ENCODE assay signal across 1 cellular context in the genomic region with DNA sequence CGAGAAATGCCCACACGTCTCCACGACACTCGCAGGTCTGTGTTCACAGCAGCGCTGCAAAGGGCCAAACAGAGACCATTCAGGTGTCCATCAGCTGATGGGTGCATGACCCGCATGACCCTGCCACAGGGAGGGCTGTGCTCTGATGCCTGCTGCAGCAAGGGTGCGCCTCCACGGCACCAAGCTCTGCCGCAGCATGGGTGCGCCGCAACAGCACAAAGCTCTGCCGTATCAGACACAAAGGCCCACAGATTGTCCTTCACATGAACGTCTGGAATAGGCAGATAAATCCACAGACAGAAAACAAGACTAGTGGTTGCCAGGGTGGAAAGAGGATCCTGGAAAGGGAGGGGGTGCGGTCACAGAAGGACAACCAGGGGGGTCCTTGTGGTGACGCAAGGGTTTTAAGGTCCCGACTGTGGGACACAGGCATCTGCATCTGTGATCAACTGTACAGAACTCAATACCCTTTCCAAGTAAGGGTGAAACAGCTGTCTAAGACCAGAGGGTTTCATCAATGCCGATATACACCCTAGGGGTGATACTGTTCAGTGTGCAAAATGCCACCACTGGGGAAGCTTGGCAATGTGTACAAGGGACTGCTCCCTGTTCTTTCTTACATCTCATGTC.
TF ChIP-seq lines count a peak whose summit lies in the region.

No MANE protein-coding gene starts in this region.

TF ChIP-seq in GM23338, 12 proteins besides CTCF, POLR2A, EP300 and RAD21 (continued from another document):
- TF ChIP-seq, protein P1, sequence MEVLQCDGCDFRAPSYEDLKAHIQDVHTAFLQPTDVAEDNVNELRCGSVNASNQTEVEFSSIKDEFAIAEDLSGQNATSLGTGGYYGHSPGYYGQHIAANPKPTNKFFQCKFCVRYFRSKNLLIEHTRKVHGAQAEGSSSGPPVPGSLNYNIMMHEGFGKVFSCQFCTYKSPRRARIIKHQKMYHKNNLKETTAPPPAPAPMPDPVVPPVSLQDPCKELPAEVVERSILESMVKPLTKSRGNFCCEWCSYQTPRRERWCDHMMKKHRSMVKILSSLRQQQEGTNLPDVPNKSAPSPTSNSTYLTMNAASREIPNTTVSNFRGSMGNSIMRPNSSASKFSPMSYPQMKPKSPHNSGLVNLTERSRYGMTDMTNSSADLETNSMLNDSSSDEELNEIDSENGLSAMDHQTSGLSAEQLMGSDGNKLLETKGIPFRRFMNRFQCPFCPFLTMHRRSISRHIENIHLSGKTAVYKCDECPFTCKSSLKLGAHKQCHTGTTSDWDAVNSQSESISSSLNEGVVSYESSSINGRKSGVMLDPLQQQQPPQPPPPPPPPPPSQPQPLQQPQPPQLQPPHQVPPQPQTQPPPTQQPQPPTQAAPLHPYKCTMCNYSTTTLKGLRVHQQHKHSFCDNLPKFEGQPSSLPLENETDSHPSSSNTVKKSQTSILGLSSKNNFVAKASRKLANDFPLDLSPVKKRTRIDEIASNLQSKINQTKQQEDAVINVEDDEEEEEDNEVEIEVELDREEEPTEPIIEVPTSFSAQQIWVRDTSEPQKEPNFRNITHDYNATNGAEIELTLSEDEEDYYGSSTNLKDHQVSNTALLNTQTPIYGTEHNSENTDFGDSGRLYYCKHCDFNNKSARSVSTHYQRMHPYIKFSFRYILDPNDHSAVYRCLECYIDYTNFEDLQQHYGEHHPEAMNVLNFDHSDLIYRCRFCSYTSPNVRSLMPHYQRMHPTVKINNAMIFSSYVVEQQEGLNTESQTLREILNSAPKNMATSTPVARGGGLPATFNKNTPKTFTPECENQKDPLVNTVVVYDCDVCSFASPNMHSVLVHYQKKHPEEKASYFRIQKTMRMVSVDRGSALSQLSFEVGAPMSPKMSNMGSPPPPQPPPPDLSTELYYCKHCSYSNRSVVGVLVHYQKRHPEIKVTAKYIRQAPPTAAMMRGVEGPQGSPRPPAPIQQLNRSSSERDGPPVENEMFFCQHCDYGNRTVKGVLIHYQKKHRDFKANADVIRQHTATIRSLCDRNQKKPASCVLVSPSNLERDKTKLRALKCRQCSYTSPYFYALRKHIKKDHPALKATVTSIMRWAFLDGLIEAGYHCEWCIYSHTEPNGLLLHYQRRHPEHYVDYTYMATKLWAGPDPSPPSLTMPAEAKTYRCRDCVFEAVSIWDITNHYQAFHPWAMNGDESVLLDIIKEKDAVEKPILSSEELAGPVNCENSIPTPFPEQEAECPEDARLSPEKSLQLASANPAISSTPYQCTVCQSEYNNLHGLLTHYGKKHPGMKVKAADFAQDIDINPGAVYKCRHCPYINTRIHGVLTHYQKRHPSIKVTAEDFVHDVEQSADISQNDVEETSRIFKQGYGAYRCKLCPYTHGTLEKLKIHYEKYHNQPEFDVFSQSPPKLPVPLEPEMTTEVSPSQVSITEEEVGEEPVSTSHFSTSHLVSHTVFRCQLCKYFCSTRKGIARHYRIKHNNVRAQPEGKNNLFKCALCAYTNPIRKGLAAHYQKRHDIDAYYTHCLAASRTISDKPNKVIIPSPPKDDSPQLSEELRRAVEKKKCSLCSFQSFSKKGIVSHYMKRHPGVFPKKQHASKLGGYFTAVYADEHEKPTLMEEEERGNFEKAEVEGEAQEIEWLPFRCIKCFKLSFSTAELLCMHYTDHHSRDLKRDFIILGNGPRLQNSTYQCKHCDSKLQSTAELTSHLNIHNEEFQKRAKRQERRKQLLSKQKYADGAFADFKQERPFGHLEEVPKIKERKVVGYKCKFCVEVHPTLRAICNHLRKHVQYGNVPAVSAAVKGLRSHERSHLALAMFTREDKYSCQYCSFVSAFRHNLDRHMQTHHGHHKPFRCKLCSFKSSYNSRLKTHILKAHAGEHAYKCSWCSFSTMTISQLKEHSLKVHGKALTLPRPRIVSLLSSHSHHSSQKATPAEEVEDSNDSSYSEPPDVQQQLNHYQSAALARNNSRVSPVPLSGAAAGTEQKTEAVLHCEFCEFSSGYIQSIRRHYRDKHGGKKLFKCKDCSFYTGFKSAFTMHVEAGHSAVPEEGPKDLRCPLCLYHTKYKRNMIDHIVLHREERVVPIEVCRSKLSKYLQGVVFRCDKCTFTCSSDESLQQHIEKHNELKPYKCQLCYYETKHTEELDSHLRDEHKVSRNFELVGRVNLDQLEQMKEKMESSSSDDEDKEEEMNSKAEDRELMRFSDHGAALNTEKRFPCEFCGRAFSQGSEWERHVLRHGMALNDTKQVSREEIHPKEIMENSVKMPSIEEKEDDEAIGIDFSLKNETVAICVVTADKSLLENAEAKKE (CRISPR knock-in tag; IDR thresholded peaks at IDR 0.05) = no peak
- no peak for TF ChIP-seq ZNF331 (CRISPR knock-in tag; IDR thresholded peaks at IDR 0.05; ENCODE audit: low read depth)
- TF ChIP-seq STAT1 (IDR thresholded peaks at IDR 0.05; ENCODE audit: unreplicated experiment) = no peak
- no peak for TF ChIP-seq ZNF114 (CRISPR knock-in tag; IDR thresholded peaks at IDR 0.05)
- TF ChIP-seq, protein P2, sequence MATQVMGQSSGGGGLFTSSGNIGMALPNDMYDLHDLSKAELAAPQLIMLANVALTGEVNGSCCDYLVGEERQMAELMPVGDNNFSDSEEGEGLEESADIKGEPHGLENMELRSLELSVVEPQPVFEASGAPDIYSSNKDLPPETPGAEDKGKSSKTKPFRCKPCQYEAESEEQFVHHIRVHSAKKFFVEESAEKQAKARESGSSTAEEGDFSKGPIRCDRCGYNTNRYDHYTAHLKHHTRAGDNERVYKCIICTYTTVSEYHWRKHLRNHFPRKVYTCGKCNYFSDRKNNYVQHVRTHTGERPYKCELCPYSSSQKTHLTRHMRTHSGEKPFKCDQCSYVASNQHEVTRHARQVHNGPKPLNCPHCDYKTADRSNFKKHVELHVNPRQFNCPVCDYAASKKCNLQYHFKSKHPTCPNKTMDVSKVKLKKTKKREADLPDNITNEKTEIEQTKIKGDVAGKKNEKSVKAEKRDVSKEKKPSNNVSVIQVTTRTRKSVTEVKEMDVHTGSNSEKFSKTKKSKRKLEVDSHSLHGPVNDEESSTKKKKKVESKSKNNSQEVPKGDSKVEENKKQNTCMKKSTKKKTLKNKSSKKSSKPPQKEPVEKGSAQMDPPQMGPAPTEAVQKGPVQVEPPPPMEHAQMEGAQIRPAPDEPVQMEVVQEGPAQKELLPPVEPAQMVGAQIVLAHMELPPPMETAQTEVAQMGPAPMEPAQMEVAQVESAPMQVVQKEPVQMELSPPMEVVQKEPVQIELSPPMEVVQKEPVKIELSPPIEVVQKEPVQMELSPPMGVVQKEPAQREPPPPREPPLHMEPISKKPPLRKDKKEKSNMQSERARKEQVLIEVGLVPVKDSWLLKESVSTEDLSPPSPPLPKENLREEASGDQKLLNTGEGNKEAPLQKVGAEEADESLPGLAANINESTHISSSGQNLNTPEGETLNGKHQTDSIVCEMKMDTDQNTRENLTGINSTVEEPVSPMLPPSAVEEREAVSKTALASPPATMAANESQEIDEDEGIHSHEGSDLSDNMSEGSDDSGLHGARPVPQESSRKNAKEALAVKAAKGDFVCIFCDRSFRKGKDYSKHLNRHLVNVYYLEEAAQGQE (IDR thresholded peaks at IDR 0.05; ENCODE audit: unreplicated experiment) = no peak
- no peak for TF ChIP-seq NANOG (IDR thresholded peaks at IDR 0.05; ENCODE audit: borderline replicate concordance)
- TF ChIP-seq EZH2 (IDR thresholded peaks at IDR 0.05; ENCODE audit: low read depth, unreplicated experiment) = no peak
- TF ChIP-seq EZH2phosphoT487 (IDR thresholded peaks at IDR 0.05; ENCODE audit: unreplicated experiment) = no peak
- no peak for TF ChIP-seq POLR2AphosphoS5 (IDR thresholded peaks at IDR 0.05; ENCODE audit: low read depth)
- TF ChIP-seq CREB1 (CRISPR knock-in tag; IDR thresholded peaks at IDR 0.05; ENCODE audit: low read depth) = no peak
- no peak for TF ChIP-seq ETS1 (IDR thresholded peaks at IDR 0.05)
